In genomic region chr3:51684971-51685751, GRCh38 we compare ENCODE assay signal across 9 cellular contexts. TPM values are rescaled to one million over a fixed set of nuclear protein-coding genes. Genes with fewer than 3 reads are reported as not detected.
DNase-seq lines count a peak whose midpoint lies in the region; ATAC-seq and TF ChIP-seq lines count a peak whose summit lies in the region.
"Had no signal": no experiment of that assay in that cellular context is flagged by ENCODE, and none has a peak within 500 bp of the region (broad histone marks: within the 10 kb centered on the region; RNA-seq: fewer than 3 reads in every experiment).

No MANE protein-coding gene starts in this region.

- peaks cover 0 to 35% (median 0%) of the 10 kb centered on the region in 3 experiments for H3K36me3 ChIP-seq in naive thymus-derived CD4-positive, alpha-beta T cell (ENCODE audit: control insufficient read depth in 2 of 3, insufficient read depth in 3 of 3, low read length in 3 of 3)
- H3K36me3 ChIP-seq: pancreas had no signal

- no peak overlapping the region for H3K4me3 Mint-ChIP-seq in CD14-positive monocyte
- H3K4me3 Mint-ChIP-seq in naive thymus-derived CD4-positive, alpha-beta T cell, result peak overlapping the region; percentile 70 to 85 (median 80)

- TF ChIP-seq CTCF in CD14-positive monocyte (IDR thresholded peaks at IDR 0.05), result no peak

- intact Hi-C loops in CD14-positive monocyte (cut with micrococcal nuclease), result loop anchor here in 1 of 2 donors (5.0 kb wide), 3 partner anchors 43 to 303 kb away; partner anchors contain the start of gene DCAF1
- intact Hi-C loops in naive thymus-derived CD4-positive, alpha-beta T cell (cut with micrococcal nuclease), result loop anchor here in 1 of 2 donors (10.0 kb wide), 1 partner anchor 850 kb away; the partner anchor contains the start of genes NT5DC2 and UQCC5

- H3K9me3 ChIP-seq in naive thymus-derived CD4-positive, alpha-beta T cell (ENCODE audit: control insufficient read depth in 2 of 3, low read length in 3 of 3), result no peaks in the 10 kb centered on the region
- H3K9me3 ChIP-seq: pancreas had no signal

- H3K9me3 Mint-ChIP-seq in CD14-positive monocyte, result no peaks in the 10 kb centered on the region
- H3K9me3 Mint-ChIP-seq in naive thymus-derived CD4-positive, alpha-beta T cell, result peaks cover 0 to 2% (median 0%) of the 10 kb centered on the region in 11 donors

- H3K4me1 Mint-ChIP-seq in CD14-positive monocyte, result peaks cover 67% of the 10 kb centered on the region
- peaks cover 75 to 99% (median 92%) of the 10 kb centered on the region in 7 donors for H3K4me1 Mint-ChIP-seq in naive thymus-derived CD4-positive, alpha-beta T cell

- peaks cover 0 to 5% (median 3%) of the 10 kb centered on the region in 3 donors for H3K27me3 Mint-ChIP-seq in CD14-positive monocyte (ENCODE audit: low read depth in 3 of 3)
- H3K27me3 Mint-ChIP-seq in naive thymus-derived CD4-positive, alpha-beta T cell, result no peaks in the 10 kb centered on the region

- peak overlapping the region; percentile 17 for H3K4me3 ChIP-seq in naive thymus-derived CD4-positive, alpha-beta T cell (ENCODE audit: low read length)
- H3K4me3 ChIP-seq: pancreas had no signal

- H3K27ac Mint-ChIP-seq in CD14-positive monocyte, result peak overlapping the region; percentile 6 to 91 (median 71)
- peak overlapping the region; percentile 85 to 97 (median 93) for H3K27ac Mint-ChIP-seq in naive thymus-derived CD4-positive, alpha-beta T cell

- H3K36me3 Mint-ChIP-seq in CD14-positive monocyte, result peaks cover 59 to 75% of the 10 kb centered on the region in 2 donors
- peaks cover 4 to 50% (median 9%) of the 10 kb centered on the region in 5 donors for H3K36me3 Mint-ChIP-seq in naive thymus-derived CD4-positive, alpha-beta T cell

- H3K27ac ChIP-seq in naive thymus-derived CD4-positive, alpha-beta T cell (ENCODE audit: low read depth, low read length), result peak overlapping the region; percentile 75

- CTCF ChIA-PET in naive thymus-derived CD4-positive, alpha-beta T cell (lab: Charles Lee), result interaction anchor here (0.5 to 7.9 kb wide), 4 partner anchors 16 to 654 kb away, joined by 3 to 137 read pairs (median 7); partner anchors contain the start of gene TEX264

- ATAC-seq in naive thymus-derived CD4-positive, alpha-beta T cell, result no peak
- no peak for ATAC-seq in HG02852 (IDR thresholded peaks at IDR 0.05; ENCODE audit: unreplicated experiment)
- ATAC-seq: pancreas had no signal

- H3K4me1 ChIP-seq in naive thymus-derived CD4-positive, alpha-beta T cell (ENCODE audit: control insufficient read depth in 2 of 2, insufficient read depth in 2 of 2, low read length in 2 of 2), result peaks cover 87 to 94% of the 10 kb centered on the region in 2 donors
- H3K4me1 ChIP-seq: pancreas had no signal

- DNase-seq in CD14-positive monocyte (ENCODE audit: low spot score), result no peak
- peak; percentile 48 for DNase-seq in OCI-M1 (lab: John Stamatoyannopoulos, UW)
- peak; percentile 12 for DNase-seq in central memory CD4-positive, alpha-beta T cell
- no peak for DNase-seq in naive thymus-derived CD4-positive, alpha-beta T cell
- no peak for DNase-seq in foreskin melanocyte
- DNase-seq in germinal center (ENCODE audit: low spot score), result no peak
- DNase-seq in DMS153 (lab: John Stamatoyannopoulos, UW), result no peak

- POLR2A ChIA-PET in naive thymus-derived CD4-positive, alpha-beta T cell (lab: Charles Lee), result interaction anchor here (0.6 to 5.6 kb wide), 10 partner anchors 10 to 363 kb away, joined by 3 to 49 read pairs (median 7); partner anchors contain the start of gene DCAF1

- H3K27me3 ChIP-seq in naive thymus-derived CD4-positive, alpha-beta T cell (ENCODE audit: control insufficient read depth in 2 of 2, insufficient read depth in 2 of 2, low read length in 2 of 2), result no peaks in the 10 kb centered on the region
- H3K27me3 ChIP-seq: pancreas had no signal

RNA-seq across cellular contexts. Expression of gene TEX264, which starts 14.1 kb away (rescaled TPM):
- 100 to 1,000 TPM in 1 of 2 donors, 10 to 100 TPM in 1; 80.8 to 108 TPM for polyA plus RNA-seq in CD14-positive monocyte
- total RNA-seq in naive thymus-derived CD4-positive, alpha-beta T cell, result 10 to 100 TPM; 34.4 to 65.0 (median 41.7) TPM
- polyA plus RNA-seq in naive thymus-derived CD4-positive, alpha-beta T cell, result 100 to 1,000 TPM in 1 of 2 donors, 10 to 100 TPM in 1; 92.9 to 115 TPM

RNA-seq across cellular contexts. Expression of gene GRM2, which starts 21.7 kb away (rescaled TPM):
- polyA plus RNA-seq in CD14-positive monocyte, result not detected
- 1 to 10 TPM; 1.3 to 5.1 (median 3.3) TPM for total RNA-seq in naive thymus-derived CD4-positive, alpha-beta T cell
- polyA plus RNA-seq in naive thymus-derived CD4-positive, alpha-beta T cell, result under 1 TPM in 1 of 2 donors, not detected in 1; 0.14 TPM

Comparison
In these comparisons a context has a peak if more than half of its experiments do, and no peak if none do; other contexts are left out.
1. DNase-seq: peak in OCI-M1 (single experiment) and central memory CD4-positive, alpha-beta T cell (single experiment); none in CD14-positive monocyte (single experiment), naive thymus-derived CD4-positive, alpha-beta T cell (0 of 9), foreskin melanocyte (single experiment), germinal center (single experiment) and DMS153 (single experiment).
2. H3K4me3 Mint-ChIP-seq: peak in naive thymus-derived CD4-positive, alpha-beta T cell (10 of 10); none in CD14-positive monocyte (0 of 2).